Comparison of ENCODE assay signal across 8 cellular contexts in the genomic region with DNA sequence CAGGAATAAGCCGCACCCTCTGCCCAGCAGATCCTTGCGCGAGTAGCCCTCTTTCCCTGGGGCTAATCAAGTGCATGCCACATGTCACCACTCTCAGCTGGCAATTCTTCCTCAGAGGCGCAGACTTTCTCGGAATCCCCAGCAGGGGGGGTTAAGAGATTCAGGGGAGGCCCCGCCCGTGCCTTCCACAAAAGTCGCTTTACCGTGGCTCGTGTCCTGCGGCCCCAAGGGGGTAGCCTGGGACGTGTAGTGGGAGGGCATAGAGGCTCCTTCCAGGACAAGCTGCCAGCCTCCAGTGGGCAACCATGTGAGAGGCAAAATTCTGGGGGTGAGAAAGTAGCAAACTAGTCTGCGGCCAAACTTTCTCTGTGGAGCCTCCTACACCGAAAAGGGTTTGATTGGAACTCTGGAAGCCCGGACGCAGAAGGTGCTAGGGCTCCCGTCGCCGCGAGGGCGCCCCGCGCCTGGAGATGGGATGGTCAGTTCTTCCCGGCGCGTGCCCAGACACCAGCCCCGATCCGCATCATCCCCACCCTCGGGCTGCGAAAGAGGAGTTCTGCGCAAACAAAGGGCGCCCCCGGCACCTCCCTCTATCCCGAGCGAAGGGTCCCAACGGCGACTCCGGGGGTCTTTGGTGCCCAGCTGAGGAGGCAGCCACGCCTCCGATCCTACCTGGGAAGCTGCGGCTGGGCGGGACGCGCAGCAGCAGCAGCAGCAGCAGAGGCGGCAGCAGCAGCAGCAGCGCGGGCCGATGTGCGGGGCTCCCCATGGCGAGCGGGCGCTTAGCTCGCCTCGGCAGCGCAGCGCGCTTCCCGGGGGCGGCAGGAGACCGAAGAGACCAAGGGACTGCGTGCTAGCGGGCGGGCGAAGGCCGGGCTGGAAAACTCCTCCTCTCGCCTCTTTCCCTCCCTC. TPM values are rescaled to one million over a fixed set of nuclear protein-coding genes. Genes with fewer than 3 reads are reported as not detected.
A peak's percentile ranks its signal among the peaks of the same experiment; 100 is the strongest.
DNase-seq lines count a peak whose midpoint lies in the region; ATAC-seq and TF ChIP-seq lines count a peak whose summit lies in the region.

A gene with protein sequence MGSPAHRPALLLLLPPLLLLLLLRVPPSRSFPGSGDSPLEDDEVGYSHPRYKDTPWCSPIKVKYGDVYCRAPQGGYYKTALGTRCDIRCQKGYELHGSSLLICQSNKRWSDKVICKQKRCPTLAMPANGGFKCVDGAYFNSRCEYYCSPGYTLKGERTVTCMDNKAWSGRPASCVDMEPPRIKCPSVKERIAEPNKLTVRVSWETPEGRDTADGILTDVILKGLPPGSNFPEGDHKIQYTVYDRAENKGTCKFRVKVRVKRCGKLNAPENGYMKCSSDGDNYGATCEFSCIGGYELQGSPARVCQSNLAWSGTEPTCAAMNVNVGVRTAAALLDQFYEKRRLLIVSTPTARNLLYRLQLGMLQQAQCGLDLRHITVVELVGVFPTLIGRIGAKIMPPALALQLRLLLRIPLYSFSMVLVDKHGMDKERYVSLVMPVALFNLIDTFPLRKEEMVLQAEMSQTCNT (minus strand): TSS at position 848 of the 912 bp plus-strand sequence. CDS start 79 bp downstream, at position 769.

- peaks cover 7% of the 10 kb centered on the region for H3K4me1 ChIP-seq in left ventricle myocardium inferior

- H3K36me3 Mint-ChIP-seq in activated naive CD8-positive, alpha-beta T cell, result no peaks in the 10 kb centered on the region

- H3K4me1 Mint-ChIP-seq in activated naive CD8-positive, alpha-beta T cell (ENCODE audit: low read depth), result peaks cover 10% of the 10 kb centered on the region

- no peaks in the 10 kb centered on the region for H3K9me3 ChIP-seq in left ventricle myocardium inferior (replicated peaks)

- H3K27me3 ChIP-seq in left ventricle myocardium inferior (ENCODE audit: low read depth), result no peaks in the 10 kb centered on the region

- intact Hi-C loops in left ventricle myocardium inferior (cut with micrococcal nuclease), result no loop called here

- no peak within 1 kb of the TSS for H3K27ac Mint-ChIP-seq in activated naive CD8-positive, alpha-beta T cell

- peaks cover 6% of the 10 kb centered on the region for H3K27me3 Mint-ChIP-seq in activated naive CD8-positive, alpha-beta T cell

- peak within 1 kb of the TSS; percentile 42 for H3K4me3 Mint-ChIP-seq in activated naive CD8-positive, alpha-beta T cell

- H3K27ac ChIP-seq in left ventricle myocardium inferior (replicated peaks), result peak within 1 kb of the TSS; percentile 72

- no peaks in the 10 kb centered on the region for H3K9me3 Mint-ChIP-seq in activated naive CD8-positive, alpha-beta T cell (ENCODE audit: low read depth)

- H3K36me3 ChIP-seq in left ventricle myocardium inferior, result no peaks in the 10 kb centered on the region

- TF ChIP-seq CTCF in AG09309 (IDR thresholded peaks at IDR 0.05; ENCODE audit: control insufficient read depth, insufficient read depth, low read depth, low read length, missing control alignments), result peak; percentile 49
- TF ChIP-seq CTCF in left ventricle myocardium inferior (IDR thresholded peaks at IDR 0.05; ENCODE audit: borderline replicate concordance), result peak; percentile 43
- peak; percentile 45 for TF ChIP-seq CTCF in retinal pigment epithelial cell (conservative IDR thresholded peaks at IDR 0.05; ENCODE audit: low read depth, low read length)

- H3K4me3 ChIP-seq in AG09309 (ENCODE audit: control insufficient read depth, low read depth, low read length) (peak within 1 kb of the TSS; percentile 64), left ventricle myocardium inferior (peak within 1 kb of the TSS; percentile 70), retinal pigment epithelial cell (ENCODE audit: low read length) (peak within 1 kb of the TSS; percentile 60)

- DNase-seq in AG09309 (ENCODE audit: low read depth) (no peak), NCI-H128 (lab: John Stamatoyannopoulos, UW; ENCODE audit: unreplicated experiment) (peak; percentile 2), left ventricle myocardium inferior (peak; percentile 30), retinal pigment epithelial cell (ENCODE audit: low read depth) (no peak)

- ATAC-seq in GM18907 (IDR thresholded peaks at IDR 0.05; ENCODE audit: unreplicated experiment) (peak; percentile 69), GM18519 (IDR thresholded peaks at IDR 0.05; ENCODE audit: low FRiP score, unreplicated experiment) (no peak), GM21528 (IDR thresholded peaks at IDR 0.05; ENCODE audit: low FRiP score, unreplicated experiment) (no peak)

RNA-seq across cellular contexts. Expression of the gene that starts here (rescaled TPM):
- total RNA-seq in left ventricle myocardium inferior, result 55.9 TPM

Comparison
In these comparisons a context has a peak if more than half of its experiments do, and no peak if none do; other contexts are left out.
1. DNase-seq: peak in NCI-H128 (single experiment) and left ventricle myocardium inferior (single experiment); none in AG09309 (single experiment) and retinal pigment epithelial cell (single experiment).
2. Peak in every context shown above with its lines, with median percentiles within 50 percentile points of each other: H3K4me3 ChIP-seq and CTCF ChIP-seq.